9 cellular contexts compared by ENCODE assay signal in the genomic region with DNA sequence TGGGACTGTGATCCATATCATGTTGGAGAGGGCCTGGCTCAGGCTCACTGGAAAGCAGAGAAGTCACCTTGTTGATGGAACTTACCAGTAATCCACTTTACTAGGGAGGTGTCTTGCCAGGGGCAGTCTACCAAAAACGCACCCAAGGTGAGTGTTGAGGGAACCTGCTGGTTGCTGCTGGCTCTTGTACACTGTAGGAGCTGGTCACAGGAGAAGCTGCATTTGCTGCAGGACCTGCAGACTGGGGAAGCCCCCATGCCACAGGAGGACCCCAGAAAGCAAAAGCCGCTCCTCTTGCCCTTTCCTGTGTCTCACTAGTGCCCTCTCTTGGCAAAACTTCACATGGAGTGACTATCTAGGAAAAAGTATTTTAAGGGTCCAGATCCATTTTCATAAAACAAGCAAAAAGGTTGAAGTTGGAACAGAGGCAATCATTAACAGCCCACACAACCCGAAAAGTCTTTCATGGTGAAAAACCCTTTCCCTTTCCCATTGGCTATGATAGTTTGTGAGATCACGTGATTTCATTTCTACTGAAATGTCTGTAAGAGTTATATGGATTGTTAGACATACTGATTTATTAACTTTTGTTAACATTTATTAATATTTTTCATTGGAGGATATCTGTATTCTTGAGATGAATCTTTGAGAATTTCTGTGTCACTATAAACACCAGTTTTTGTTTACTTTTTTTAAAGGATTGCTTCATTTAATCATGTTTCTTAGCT. TPM values are rescaled to one million over a fixed set of nuclear protein-coding genes. Genes with fewer than 3 reads are reported as not detected.
DNase-seq lines count a peak whose midpoint lies in the region; ATAC-seq and TF ChIP-seq lines count a peak whose summit lies in the region.
"Had no signal": no experiment of that assay in that cellular context is flagged by ENCODE, and none has a peak within 500 bp of the region (broad histone marks: within the 10 kb centered on the region; RNA-seq: fewer than 3 reads in every experiment).

No MANE protein-coding gene starts in this region.

- H3K36me3 Mint-ChIP-seq in activated CD8-positive, alpha-beta T cell treated with anti-CD3 and anti-CD28 coated beads, Interleukin-2, amount 10 ng/mL, durations not matched to agents 7 days and 5 days (ENCODE audit: low read depth), result no peaks in the 10 kb centered on the region
- H3K36me3 Mint-ChIP-seq: T-cell had no signal

- CTCF ChIA-PET in activated CD8-positive, alpha-beta T cell treated with anti-CD3 and anti-CD28 coated beads, Interleukin-2, amount 10 ng/mL, durations not matched to agents 7 days and 5 days (lab: Charles Lee), result interaction anchor here (1.1 kb wide), 1 partner anchor 581 kb away, joined by 5 read pairs; no protein-coding TSS in a partner anchor

- no peaks in the 10 kb centered on the region for H3K36me3 ChIP-seq in DOHH2 (ENCODE audit: control insufficient read depth, low read length)
- no peaks in the 10 kb centered on the region for H3K36me3 ChIP-seq in iPS DF 6.9 (ENCODE audit: control insufficient read depth, insufficient read depth, low read length)
- no peaks in the 10 kb centered on the region for H3K36me3 ChIP-seq in upper lobe of right lung

- no peaks in the 10 kb centered on the region for H4K20me1 ChIP-seq in DOHH2 (ENCODE audit: control insufficient read depth, insufficient read depth, low read depth, low read length)

- H3K27me3 Mint-ChIP-seq in activated CD8-positive, alpha-beta T cell treated with anti-CD3 and anti-CD28 coated beads, Interleukin-2, amount 10 ng/mL, durations not matched to agents 7 days and 5 days (ENCODE audit: low read depth), result peaks cover 16% of the 10 kb centered on the region

- no peak for ATAC-seq in activated CD8-positive, alpha-beta T cell treated with anti-CD3 and anti-CD28 coated beads, Interleukin-2, amount 10 ng/mL, durations not matched to agents 7 days and 5 days
- ATAC-seq in upper lobe of right lung (peak; percentile 65), HG02970 (IDR thresholded peaks at IDR 0.05; ENCODE audit: low FRiP score, unreplicated experiment) (no peak), esophagus mucosa (no peak)

- no peak overlapping the region for H3K27ac Mint-ChIP-seq in activated CD8-positive, alpha-beta T cell treated with anti-CD3 and anti-CD28 coated beads, Interleukin-2, amount 10 ng/mL, durations not matched to agents 7 days and 5 days
- H3K27ac Mint-ChIP-seq: T-cell had no signal

- intact Hi-C loops in upper lobe of right lung (cut with DNase I), result no loop called here

- H3K4me3 ChIP-seq in DOHH2 (ENCODE audit: low read length), result no peak overlapping the region
- H3K4me3 ChIP-seq in iPS DF 6.9 (ENCODE audit: low read length), result no peak overlapping the region
- H3K4me3 ChIP-seq in upper lobe of right lung, result no peak overlapping the region

- H3K27ac ChIP-seq in DOHH2 (ENCODE audit: low read depth, low read length), result no peak overlapping the region
- H3K27ac ChIP-seq in iPS DF 6.9 (ENCODE audit: low read length), result no peak overlapping the region
- H3K27ac ChIP-seq in upper lobe of right lung, result no peak overlapping the region

- no peaks in the 10 kb centered on the region for H3F3A ChIP-seq in DOHH2 (ENCODE audit: control insufficient read depth, insufficient read depth)

- H3K9me3 ChIP-seq in DOHH2 (ENCODE audit: control insufficient read depth, insufficient read depth, low read length) (no peaks in the 10 kb centered on the region), iPS DF 6.9 (ENCODE audit: control insufficient read depth, insufficient read depth, low read length) (no peaks in the 10 kb centered on the region), upper lobe of right lung (no peaks in the 10 kb centered on the region)

- no peak overlapping the region for H3K4me2 ChIP-seq in DOHH2 (ENCODE audit: low read length)

- WGBS in iPS DF 6.9 (ENCODE audit: insufficient coverage, insufficient read length), result no CpG with 5 or more reads among the region's 4 CpGs

- H3K9me2 ChIP-seq in DOHH2 (replicated peaks; ENCODE audit: control insufficient read depth, low read length), result no peaks in the 10 kb centered on the region

- POLR2A ChIA-PET in activated CD8-positive, alpha-beta T cell treated with anti-CD3 and anti-CD28 coated beads, Interleukin-2, amount 10 ng/mL, durations not matched to agents 7 days and 5 days (lab: Charles Lee), result no interaction called here

- no peaks in the 10 kb centered on the region for H3K4me1 Mint-ChIP-seq in activated CD8-positive, alpha-beta T cell treated with anti-CD3 and anti-CD28 coated beads, Interleukin-2, amount 10 ng/mL, durations not matched to agents 7 days and 5 days (ENCODE audit: low read depth)

- peak; percentile 12 for DNase-seq in HPDE6-E6E7 (ENCODE audit: extremely low spot score)
- DNase-seq in activated CD8-positive, alpha-beta T cell treated with anti-CD3 and anti-CD28 coated beads, Interleukin-2, amount 10 ng/mL, durations not matched to agents 7 days and 5 days, result peak; percentile 33
- peak; percentile 57 for DNase-seq in iPS DF 6.9 (ENCODE audit: low read depth, low spot score)
- DNase-seq in upper lobe of right lung, result no peak
- DNase-seq in NK-92 (lab: John Stamatoyannopoulos, UW; ENCODE audit: unreplicated experiment), result no peak
- DNase-seq: T-cell had no signal

- H3K79me2 ChIP-seq in DOHH2 (ENCODE audit: control insufficient read depth, low read length), result no peaks in the 10 kb centered on the region

- H3K4me3 Mint-ChIP-seq in activated CD8-positive, alpha-beta T cell treated with anti-CD3 and anti-CD28 coated beads, Interleukin-2, amount 10 ng/mL, durations not matched to agents 7 days and 5 days, result no peak overlapping the region
- H3K4me3 Mint-ChIP-seq: T-cell had no signal

- peaks cover 8% of the 10 kb centered on the region; the same call in 1 of the 2 replicates for H3K27me3 ChIP-seq in DOHH2 (ENCODE audit: control insufficient read depth, low read length)
- no peaks in the 10 kb centered on the region for H3K27me3 ChIP-seq in iPS DF 6.9 (ENCODE audit: control insufficient read depth, insufficient read depth, low read length)
- no peaks in the 10 kb centered on the region for H3K27me3 ChIP-seq in upper lobe of right lung

- H3K4me1 ChIP-seq in DOHH2 (ENCODE audit: control insufficient read depth, low read length), result no peaks in the 10 kb centered on the region
- H3K4me1 ChIP-seq in iPS DF 6.9 (ENCODE audit: control insufficient read depth, insufficient read depth, low read length), result peaks cover 5% of the 10 kb centered on the region; the same call in 1 of the 2 replicates
- peaks cover 9% of the 10 kb centered on the region for H3K4me1 ChIP-seq in upper lobe of right lung

- TF ChIP-seq CTCF in DOHH2 (IDR thresholded peaks at IDR 0.05; ENCODE audit: low read depth, low read length, poor library complexity, severe bottlenecking) (peak; percentile 67), upper lobe of right lung (IDR thresholded peaks at IDR 0.05) (peak; percentile 64)

- H3K9me3 Mint-ChIP-seq in activated CD8-positive, alpha-beta T cell treated with anti-CD3 and anti-CD28 coated beads, Interleukin-2, amount 10 ng/mL, durations not matched to agents 7 days and 5 days (ENCODE audit: insufficient read depth), result no peaks in the 10 kb centered on the region
- H3K9me3 Mint-ChIP-seq: T-cell had no signal

RNA-seq across cellular contexts. Expression of a gene that starts 59.2 kb away (rescaled TPM):
- total RNA-seq in activated CD8-positive, alpha-beta T cell treated with anti-CD3 and anti-CD28 coated beads, Interleukin-2, amount 10 ng/mL, durations not matched to agents 7 days and 5 days, result 1 to 10 TPM; 1.0 TPM
- total RNA-seq in upper lobe of right lung (85.7 TPM), esophagus mucosa (4.3 TPM)

Comparison
In these comparisons a context has a peak if more than half of its experiments do, and no peak if none do; other contexts are left out.
1. DNase-seq: peak in HPDE6-E6E7 (single experiment), activated CD8-positive, alpha-beta T cell treated with anti-CD3 and anti-CD28 coated beads, Interleukin-2, amount 10 ng/mL, durations not matched to agents 7 days and 5 days (single experiment) and iPS DF 6.9 (single experiment); none in upper lobe of right lung (single experiment) and NK-92 (single experiment).
2. RNA of a gene that starts 59.2 kb away (total RNA-seq): 85.7 TPM in upper lobe of right lung (single experiment); 4.3 TPM in esophagus mucosa (single experiment) and 1.0 TPM in activated CD8-positive, alpha-beta T cell treated with anti-CD3 and anti-CD28 coated beads, Interleukin-2, amount 10 ng/mL, durations not matched to agents 7 days and 5 days; every median in the first group is over 10 times any median in the second.